Comparison of ENCODE assay signal across 29 cellular contexts in genomic region chr6:51098801-51099200, GRCh38.
DNase-seq lines count a peak whose midpoint lies in the region; ATAC-seq, FAIRE-seq and TF ChIP-seq lines count a peak whose summit lies in the region.
"Had no signal": no experiment of that assay in that cellular context is flagged by ENCODE, and none has a peak within 500 bp of the region (broad histone marks: within the 10 kb centered on the region; RNA-seq: fewer than 3 reads in every experiment).

No MANE protein-coding gene starts in this region.

- no peak for TF ChIP-seq POLR2A in Peyer's patch (IDR thresholded peaks at IDR 0.05)

- H3K9me1 ChIP-seq in keratinocyte (ENCODE audit: control insufficient read depth, extremely low read depth, insufficient read depth, low read length): no peaks in the 10 kb centered on the region

- no peaks in the 10 kb centered on the region for H3K4me1 Mint-ChIP-seq in Caco-2 (ENCODE audit: low read depth, unreplicated experiment)
- H3K4me1 Mint-ChIP-seq: activated naive CD4-positive, alpha-beta T cell treated with anti-CD3 and anti-CD28 coated beads, Interleukin-2, amount 10 ng/mL, durations not matched to agents 7 days and 5 days had no signal

- no peaks in the 10 kb centered on the region for H3K9me3 Mint-ChIP-seq in Caco-2 (ENCODE audit: unreplicated experiment)

- no peak overlapping the region for H3K4me3 Mint-ChIP-seq in Caco-2 (ENCODE audit: unreplicated experiment)
- H3K4me3 Mint-ChIP-seq: activated naive CD4-positive, alpha-beta T cell treated with anti-CD3 and anti-CD28 coated beads, Interleukin-2, amount 10 ng/mL, durations not matched to agents 7 days and 5 days; activated T-cell treated with anti-CD3 and anti-CD28 coated beads, Interleukin-2, amount 50 U/mL, for 72 hours; stimulated activated naive CD8-positive, alpha-beta T cell treated with anti-CD3 and anti-CD28 coated beads, Interleukin-15, Interleukin-2, amounts not matched to agents 100 ng/mL and 50 ng/mL, for 24 hours had no signal

- no peaks in the 10 kb centered on the region for H3K27me3 ChIP-seq in BE2C
- no peaks in the 10 kb centered on the region for H3K27me3 ChIP-seq in bronchial epithelial cell (ENCODE audit: control insufficient read depth, insufficient read depth, low read length)
- no peaks in the 10 kb centered on the region for H3K27me3 ChIP-seq in keratinocyte (ENCODE audit: control insufficient read depth, extremely low read depth, insufficient read depth, low read length)
- H3K27me3 ChIP-seq in Caco-2 (replicated peaks; ENCODE audit: control insufficient read depth, insufficient read depth, low read length): no peaks in the 10 kb centered on the region
- no peaks in the 10 kb centered on the region for H3K27me3 ChIP-seq in Peyer's patch
- H3K27me3 ChIP-seq: cardiac muscle cell, sigmoid colon, tibial artery had no signal

- POLR2A ChIA-PET in Caco-2 (lab: Charles Lee): no interaction called here

- ATAC-seq in HG02840 (IDR thresholded peaks at IDR 0.05; ENCODE audit: low FRiP score, unreplicated experiment): no peak
- ATAC-seq: activated T-cell treated with anti-CD3 and anti-CD28 coated beads, Interleukin-2, amount 50 U/mL, for 72 hours; lower lobe of right lung had no signal

- H2AFZ ChIP-seq in keratinocyte (ENCODE audit: control insufficient read depth, low read length): no peak overlapping the region

- H3K9ac ChIP-seq in keratinocyte (ENCODE audit: control insufficient read depth, extremely low read depth, insufficient read depth, low read length): no peak overlapping the region

- H3K36me3 Mint-ChIP-seq in Caco-2 (ENCODE audit: insufficient read depth, unreplicated experiment): no peaks in the 10 kb centered on the region
- H3K36me3 Mint-ChIP-seq: activated naive CD4-positive, alpha-beta T cell treated with anti-CD3 and anti-CD28 coated beads, Interleukin-2, amount 10 ng/mL, durations not matched to agents 7 days and 5 days had no signal

- no peaks in the 10 kb centered on the region for H3K79me2 ChIP-seq in keratinocyte (ENCODE audit: control insufficient read depth, insufficient read depth, low read length)

- no TSS peak for BruUV-seq in Caco-2 (replicated peaks; lab: Mats Ljungman, UMichigan)

- H3K4me2 ChIP-seq in keratinocyte (ENCODE audit: control insufficient read depth, extremely low read depth, insufficient read depth, low read depth, low read length): no peak overlapping the region

- intact Hi-C loops in Caco-2 (cut with micrococcal nuclease; ENCODE audit: unreplicated experiment): no loop called here

- H3K4me3 ChIP-seq in BE2C (ENCODE audit: low read depth, low read length) (no peak overlapping the region), bronchial epithelial cell (ENCODE audit: low read depth, low read length) (no peak overlapping the region), keratinocyte (ENCODE audit: control insufficient read depth in 2 of 3, extremely low read depth in 1 of 3, insufficient read depth in 2 of 3, low read depth in 1 of 3, low read length in 3 of 3) (no peak overlapping the region), Caco-2 (ENCODE audit: low read depth, low read length) (no peak overlapping the region), Peyer's patch (no peak overlapping the region)
- H3K4me3 ChIP-seq: cardiac muscle cell, lower lobe of right lung, sigmoid colon, tibial artery had no signal

- H3K27ac ChIP-seq in keratinocyte (ENCODE audit: control insufficient read depth, insufficient read depth, low read length) (no peak overlapping the region), Peyer's patch (no peak overlapping the region)
- H3K27ac ChIP-seq: cardiac muscle cell, lower lobe of right lung, sigmoid colon, tibial artery, VCaP had no signal

- H3K27ac Mint-ChIP-seq in Caco-2 (ENCODE audit: unreplicated experiment): no peak overlapping the region
- H3K27ac Mint-ChIP-seq: activated naive CD4-positive, alpha-beta T cell treated with anti-CD3 and anti-CD28 coated beads, Interleukin-2, amount 10 ng/mL, durations not matched to agents 7 days and 5 days; activated T-cell treated with anti-CD3 and anti-CD28 coated beads, Interleukin-2, amount 50 U/mL, for 72 hours; stimulated activated naive CD8-positive, alpha-beta T cell treated with anti-CD3 and anti-CD28 coated beads, Interleukin-15, Interleukin-2, amounts not matched to agents 100 ng/mL and 50 ng/mL, for 24 hours had no signal

- dilution Hi-C loops in keratinocyte (cut with MboI; ENCODE audit: extremely low pct_ligation_motif_present, low sequenced_read_pairs): no loop called here

- H3K4me1 ChIP-seq in BE2C: no peaks in the 10 kb centered on the region; the same call in 1 of the 2 replicates
- H3K4me1 ChIP-seq in keratinocyte (ENCODE audit: control insufficient read depth, extremely low read depth, insufficient read depth, low read length): no peaks in the 10 kb centered on the region
- no peaks in the 10 kb centered on the region; the same call in 1 of the 2 replicates for H3K4me1 ChIP-seq in Caco-2
- H3K4me1 ChIP-seq in Peyer's patch: no peaks in the 10 kb centered on the region
- H3K4me1 ChIP-seq: lower lobe of right lung, sigmoid colon, tibial artery had no signal

- no peak for TF ChIP-seq CTCF in BE2C (IDR thresholded peaks at IDR 0.05; ENCODE audit: low read depth, low read length)
- no peak for TF ChIP-seq CTCF in bronchial epithelial cell (IDR thresholded peaks at IDR 0.05; ENCODE audit: insufficient read depth, low read length, severe bottlenecking)
- no peak for TF ChIP-seq CTCF in keratinocyte (optimal IDR thresholded peaks at IDR 0.05 in 1 of 3, IDR thresholded peaks at IDR 0.05 in 1 of 3, conservative IDR thresholded peaks at IDR 0.05 in 1 of 3; ENCODE audit: extremely low read depth in 1 of 3, insufficient read depth in 2 of 3, low read length in 3 of 3)
- TF ChIP-seq CTCF in Caco-2 (IDR thresholded peaks at IDR 0.05; ENCODE audit: insufficient read depth in 1 of 2, low read depth in 1 of 2, low read length in 1 of 2, severe bottlenecking in 1 of 2, unreplicated experiment in 1 of 2): no peak
- no peak for TF ChIP-seq CTCF in Peyer's patch (IDR thresholded peaks at IDR 0.05)

- H3K36me3 ChIP-seq in BE2C: no peaks in the 10 kb centered on the region
- no peaks in the 10 kb centered on the region for H3K36me3 ChIP-seq in bronchial epithelial cell (ENCODE audit: control insufficient read depth, insufficient read depth, low read length)
- no peaks in the 10 kb centered on the region for H3K36me3 ChIP-seq in keratinocyte (ENCODE audit: control insufficient read depth in 2 of 2, extremely low read depth in 1 of 2, insufficient read depth in 2 of 2, low read length in 2 of 2)
- H3K36me3 ChIP-seq in Caco-2 (ENCODE audit: control insufficient read depth, insufficient read depth, low read length): no peaks in the 10 kb centered on the region
- H3K36me3 ChIP-seq in Peyer's patch: no peaks in the 10 kb centered on the region
- H3K36me3 ChIP-seq: cardiac muscle cell, lower lobe of right lung, sigmoid colon, tibial artery had no signal

- DNase-seq in BE2C (peak; percentile 14), M059J (ENCODE audit: low read depth) (peak; percentile 84), bronchial epithelial cell (ENCODE audit: low read depth) (peak; percentile 69), keratinocyte (ENCODE audit: low read depth, low spot score) (no peak), Caco-2 (no peak), Peyer's patch (no peak)
- no peak for DNase-seq in central memory CD4-positive, alpha-beta T cell
- DNase-seq: activated CD4-positive, alpha-beta T cell treated with anti-CD3 and anti-CD28 coated beads for 48 hours; activated naive CD4-positive, alpha-beta T cell treated with anti-CD3 and anti-CD28 coated beads, Interleukin-2, amount 10 ng/mL, durations not matched to agents 7 days and 5 days; activated T-cell treated with anti-CD3 and anti-CD28 coated beads, Interleukin-2, amount 50 U/mL, for 72 hours; amygdala; DMS 273 treated with DMSO at 0.1 percent for 48 hours; GDM1; GOT3; lower lobe of right lung; NCI-H1092 treated with DMSO at 0.1 percent for 48 hours; NCI-H187 treated with DMSO at 0.1 percent for 48 hours; NCI-H526; posterior cingulate gyrus; sigmoid colon; tibial artery had no signal

- FAIRE-seq in bronchial epithelial cell (lab: Jason Lieb, UNC): no peak
- FAIRE-seq in keratinocyte (lab: Jason Lieb, UNC): peak; percentile 82
- FAIRE-seq: endothelial cell of umbilical vein, frontal cortex, HTR-8/SVneo, islet of Langerhans had no signal

- H4K20me1 ChIP-seq in keratinocyte (ENCODE audit: control insufficient read depth, extremely low read depth, insufficient read depth, low read length): no peaks in the 10 kb centered on the region

- H3K27me3 Mint-ChIP-seq in Caco-2 (ENCODE audit: insufficient read depth, unreplicated experiment): no peaks in the 10 kb centered on the region
- H3K27me3 Mint-ChIP-seq: activated naive CD4-positive, alpha-beta T cell treated with anti-CD3 and anti-CD28 coated beads, Interleukin-2, amount 10 ng/mL, durations not matched to agents 7 days and 5 days; stimulated activated naive CD8-positive, alpha-beta T cell treated with anti-CD3 and anti-CD28 coated beads, Interleukin-15, Interleukin-2, amounts not matched to agents 100 ng/mL and 50 ng/mL, for 24 hours had no signal

- H3K9me3 ChIP-seq in BE2C (no peaks in the 10 kb centered on the region), keratinocyte (ENCODE audit: control insufficient read depth, low read depth, low read length) (no peaks in the 10 kb centered on the region), Caco-2 (no peaks in the 10 kb centered on the region), Peyer's patch (no peaks in the 10 kb centered on the region)
- H3K9me3 ChIP-seq: lower lobe of right lung, sigmoid colon, tibial artery had no signal

- CTCF ChIA-PET in Caco-2 (lab: Charles Lee): no interaction called here

Comparison
In these comparisons a context has a peak if more than half of its experiments do, and no peak if none do; other contexts are left out.
1. DNase-seq: peak in BE2C (single experiment), M059J (single experiment) and bronchial epithelial cell (single experiment); none in keratinocyte (single experiment), Caco-2 (0 of 2), central memory CD4-positive, alpha-beta T cell (single experiment) and Peyer's patch (0 of 3).